ENCODE assay signal across 10 cellular contexts in genomic region chr11:5712507-5712906, GRCh38. TPM values are rescaled to one million over a fixed set of nuclear protein-coding genes. Genes with fewer than 3 reads are reported as not detected.
DNase-seq lines count a peak whose midpoint lies in the region; ATAC-seq, FAIRE-seq and TF ChIP-seq lines count a peak whose summit lies in the region.
"Had no signal": no experiment of that assay in that cellular context is flagged by ENCODE, and none has a peak within 500 bp of the region (broad histone marks: within the 10 kb centered on the region; RNA-seq: fewer than 3 reads in every experiment).

No MANE protein-coding gene starts in this region.

- H4K20me1 ChIP-seq in K562 (replicated peaks; ENCODE audit: control insufficient read depth, insufficient read depth, low read length) = no peaks in the 10 kb centered on the region

- POLR2A ChIA-PET in K562 (lab: Yijun Ruan, JAX) = interaction anchor here (1.1 kb wide), 1 partner anchor 23 kb away, joined by 3 read pairs; the partner anchor contains the start of gene OR56B1
- POLR2A ChIA-PET in naive thymus-derived CD4-positive, alpha-beta T cell (lab: Charles Lee) = interaction anchor here (3.9 kb wide), 1 partner anchor 27 kb away, joined by 22 read pairs; the partner anchor contains the start of gene TRIM5

- ATAC-seq in HG03103 (IDR thresholded peaks at IDR 0.05; ENCODE audit: low read depth, unreplicated experiment) (peak; percentile 77), K562 (peak; percentile 42; the same call in 1 of the 3 replicates), mucosa of descending colon (no peak)
- ATAC-seq in naive thymus-derived CD4-positive, alpha-beta T cell = peak; percentile 42

- TF ChIP-seq EP300 in K562 (IDR thresholded peaks at IDR 0.05; ENCODE audit: low read length) = no peak

- peak overlapping the region in 7 of 9 donors; percentile 6 to 83 (median 19) for H3K27ac Mint-ChIP-seq in naive thymus-derived CD4-positive, alpha-beta T cell

- H3K36me3 Mint-ChIP-seq in naive thymus-derived CD4-positive, alpha-beta T cell = peaks cover 5 to 34% (median 12%) of the 10 kb centered on the region in 5 donors

- H3K9ac ChIP-seq in K562 (ENCODE audit: insufficient read depth in 1 of 2, low read depth in 2 of 2, low read length in 2 of 2) = no peak overlapping the region

- H2AFZ ChIP-seq in K562 (ENCODE audit: low read depth, low read length) = no peak overlapping the region

- BruUV-seq in K562 (replicated peaks; lab: Mats Ljungman, UMichigan) = no TSS peak

- no peak overlapping the region for H3K27ac ChIP-seq in K562 (ENCODE audit: extremely low read depth, low read depth, low read length)
- H3K27ac ChIP-seq in naive thymus-derived CD4-positive, alpha-beta T cell (ENCODE audit: low read depth, low read length) = no peak overlapping the region

- CTCF ChIA-PET in K562 (lab: Yijun Ruan, JAX; ENCODE audit: low intra/inter-chr PET ratio) = no interaction called here
- CTCF ChIA-PET in naive thymus-derived CD4-positive, alpha-beta T cell (lab: Charles Lee) = interaction anchor here (0.6 to 1.6 kb wide), 4 partner anchors 11 to 670 kb away, joined by 3 to 10 read pairs (median 6); partner anchors contain the start of gene TRIM5

- no peaks in the 10 kb centered on the region for H3K9me1 ChIP-seq in K562 (ENCODE audit: control insufficient read depth, insufficient read depth, low read length)

- no peak overlapping the region for H3K4me3 ChIP-seq in K562
- no peak overlapping the region for H3K4me3 ChIP-seq in naive thymus-derived CD4-positive, alpha-beta T cell (ENCODE audit: low read length)
- no peak overlapping the region for H3K4me3 ChIP-seq in mucosa of descending colon

- 19% methylated on average over 1 of the region's 1 CpG for WGBS in K562 (ENCODE audit: insufficient coverage, low coverage, missing lambda C conversion rate)

- H3K27me3 Mint-ChIP-seq in naive thymus-derived CD4-positive, alpha-beta T cell = no peaks in the 10 kb centered on the region

- TF ChIP-seq CTCF in K562 (IDR thresholded peaks at IDR 0.05 in 2 of 3, conservative IDR thresholded peaks at IDR 0.05 in 1 of 3; ENCODE audit: insufficient read depth in 2 of 3, low read depth in 1 of 3, low read length in 3 of 3) (peak in 2 of 3 experiments; percentile 18 to 53; a peak in 3 of 6 replicates), mucosa of descending colon (IDR thresholded peaks at IDR 0.05) (no peak)

- peaks cover 3 to 8% of the 10 kb centered on the region in 2 experiments; a peak in 3 of 5 replicates for H3K27me3 ChIP-seq in K562 (ENCODE audit: control insufficient read depth in 2 of 2, insufficient read depth in 2 of 2, low read length in 2 of 2)
- H3K27me3 ChIP-seq in naive thymus-derived CD4-positive, alpha-beta T cell (ENCODE audit: control insufficient read depth in 2 of 2, insufficient read depth in 2 of 2, low read length in 2 of 2) = no peaks in the 10 kb centered on the region

- in situ Hi-C loops in K562 (cut with MboI) = no loop called here

- H3K36me3 ChIP-seq in K562 (ENCODE audit: control insufficient read depth, insufficient read depth, low read length) (no peaks in the 10 kb centered on the region), mucosa of descending colon (ENCODE audit: low read depth) (no peaks in the 10 kb centered on the region)
- peaks cover 9 to 24% (median 9%) of the 10 kb centered on the region in 3 experiments for H3K36me3 ChIP-seq in naive thymus-derived CD4-positive, alpha-beta T cell (ENCODE audit: control insufficient read depth in 2 of 3, insufficient read depth in 3 of 3, low read length in 3 of 3)

- H3K9me3 ChIP-seq in K562 (replicated peaks; ENCODE audit: control insufficient read depth, insufficient read depth, low read depth, low read length) = no peaks in the 10 kb centered on the region
- H3K9me3 ChIP-seq in naive thymus-derived CD4-positive, alpha-beta T cell (ENCODE audit: control insufficient read depth in 2 of 3, low read length in 3 of 3) = no peaks in the 10 kb centered on the region
- H3K9me3 ChIP-seq in mucosa of descending colon = no peaks in the 10 kb centered on the region

- no peak for FAIRE-seq in K562 (lab: Jason Lieb, UNC)
- FAIRE-seq: islet of Langerhans had no signal

- H3K9me3 Mint-ChIP-seq in naive thymus-derived CD4-positive, alpha-beta T cell = peaks cover 0 to 5% (median 2%) of the 10 kb centered on the region in 11 donors

- no peak overlapping the region for H3K4me3 Mint-ChIP-seq in naive thymus-derived CD4-positive, alpha-beta T cell

- H3K4me2 ChIP-seq in K562 (ENCODE audit: insufficient read depth, low read length) = no peak overlapping the region

- DNase-seq in ELR (ENCODE audit: low read depth) (peak; percentile 48), K562 (ENCODE audit: extremely low read depth in 1 of 4, low spot score in 3 of 4) (peak in 3 of 4 experiments; percentile 14 to 20 (median 17)), DMS 273 (lab: John Stamatoyannopoulos, UW; ENCODE audit: unreplicated experiment) (no peak), ecto neural progenitor cell (ENCODE audit: low spot score) (no peak), mucosa of descending colon (no peak), cerebellum (ENCODE audit: low spot score) (no peak)
- peak in 3 of 9 donors; percentile 8 to 33 (median 22) for DNase-seq in naive thymus-derived CD4-positive, alpha-beta T cell
- DNase-seq: NCI-H2029 treated with DMSO at 0.1 percent for 48 hours had no signal

- peak in 1 of 2 experiments; percentile 61; a peak in 2 of 4 replicates for TF ChIP-seq RAD21 in K562 (CRISPR knock-in tag; conservative IDR thresholded peaks at IDR 0.05 in 1 of 2, IDR thresholded peaks at IDR 0.05 in 1 of 2)

- peaks cover 0 to 13% (median 4%) of the 10 kb centered on the region in 7 donors for H3K4me1 Mint-ChIP-seq in naive thymus-derived CD4-positive, alpha-beta T cell

- H3K4me1 ChIP-seq in K562 (replicated peaks in 1 of 2; ENCODE audit: control insufficient read depth in 2 of 2, insufficient read depth in 2 of 2, low read length in 2 of 2) (no peaks in the 10 kb centered on the region), mucosa of descending colon (ENCODE audit: low read depth) (no peaks in the 10 kb centered on the region)
- H3K4me1 ChIP-seq in naive thymus-derived CD4-positive, alpha-beta T cell (ENCODE audit: control insufficient read depth in 2 of 2, insufficient read depth in 2 of 2, low read length in 2 of 2) = no peaks in the 10 kb centered on the region

- intact Hi-C loops in K562 (cut with micrococcal nuclease) = loop anchor here (5.0 kb wide), 1 partner anchor 105 kb away; no protein-coding TSS in a partner anchor
- intact Hi-C loops in naive thymus-derived CD4-positive, alpha-beta T cell (cut with micrococcal nuclease) = loop anchor here (1.0 to 5.0 kb wide), 7 partner anchors 23 to 235 kb away; partner anchors contain the start of genes TRIM22 (in 1 of the 2) and TRIM34 (in 1 of the 2)
- intact Hi-C loops in mucosa of descending colon (cut with DNase I, micrococcal nuclease) = no loop called here

- TF ChIP-seq POLR2A in K562 (conservative IDR thresholded peaks at IDR 0.05) = no peak

- no peaks in the 10 kb centered on the region for H3K79me2 ChIP-seq in K562 (ENCODE audit: control insufficient read depth, insufficient read depth, low read length)

RNA-seq across cellular contexts. Expression of gene TRIM22, which starts 22.9 kb away (rescaled TPM):
- 0.46 and 0.55 TPM in 2 replicates for total RNA-seq in K562 (2011; cell fraction: chromatin; rRNA removed; ENCODE audit: low replicate concordance)
- total RNA-seq in K562 (2011; cell fraction: nucleolus; rRNA removed) = 0.26 TPM in 1 of 2 replicates, not detected in the other
- total RNA-seq in K562 (2011; cell fraction: nucleoplasm; rRNA removed) = not detected in 2 replicates
- total RNA-seq in K562 (2014; rRNA removed) (0.20 and 1.1 TPM in 2 replicates), K562 (2014; rRNA removed; fragmentation: Illumina TruSeq; extraction: Trizol) (0.11 and 0.19 TPM in 2 replicates), K562 (2015; rRNA removed; fragmentation: Illumina TruSeq; extraction: Trizol) (0.18 and 0.30 TPM in 2 replicates), K562 (2021) (0.35 and 1.2 TPM in 2 replicates), mucosa of descending colon (10 to 100 TPM in 2 of 3 donors, 1 to 10 TPM in 1; 9.7 to 47.1 (median 31.5) TPM), cerebellum (3.4 TPM)
- polyA plus RNA-seq in K562 (2011; rRNA removed) (0.18 and 0.60 TPM in 2 replicates), K562 (2014; fragmentation: Illumina TruSeq; extraction: Trizol) (0.06 and 0.18 TPM in 2 replicates), K562 (2014; fragmentation: Nextera tagmentation; extraction: Ambion mirVana) (under 1 TPM in 1 of 2 experiments, not detected in 1; 0.17 TPM), K562 (2014; rRNA removed) (0.09 TPM in 1 of 2 replicates, not detected in the other)
- 0.06 and 0.38 TPM in 2 replicates for polyA plus RNA-seq in K562 (2011; cell fraction: cytosol; rRNA removed)
- polyA plus RNA-seq in K562 (2011; cell fraction: nucleus; rRNA removed) = 0.44 and 0.72 TPM in 2 replicates
- polyA plus RNA-seq in K562 (2012) = 0.23 and 1.0 TPM in 2 replicates
- polyA minus RNA-seq in K562 (2011; rRNA and poly(A)+ RNA removed) = 0.28 and 0.54 TPM in 2 replicates
- not detected in 2 replicates for polyA minus RNA-seq in K562 (2011; cell fraction: cytosol; rRNA and poly(A)+ RNA removed)
- polyA minus RNA-seq in K562 (2011; cell fraction: nucleus; rRNA and poly(A)+ RNA removed) = 0.27 and 1.1 TPM in 2 replicates
- total RNA-seq in naive thymus-derived CD4-positive, alpha-beta T cell = 100 to 1,000 TPM; 229 to 340 (median 258) TPM
- polyA plus RNA-seq in naive thymus-derived CD4-positive, alpha-beta T cell = 100 to 1,000 TPM; 121 to 184 TPM

RNA-seq across cellular contexts. Expression of gene OR56B1, which starts 23.7 kb away (rescaled TPM):
- not detected in 2 replicates for total RNA-seq in K562 (2011; cell fraction: chromatin; rRNA removed; ENCODE audit: low replicate concordance)
- not detected in 2 replicates for total RNA-seq in K562 (2011; cell fraction: nucleolus; rRNA removed)
- not detected in 2 replicates for total RNA-seq in K562 (2011; cell fraction: nucleoplasm; rRNA removed)
- total RNA-seq in K562 (2014; rRNA removed) (not detected in 2 replicates), K562 (2014; rRNA removed; fragmentation: Illumina TruSeq; extraction: Trizol) (not detected in 2 replicates), K562 (2015; rRNA removed; fragmentation: Illumina TruSeq; extraction: Trizol) (not detected in 2 replicates), K562 (2021) (not detected in 2 replicates), mucosa of descending colon (not detected), cerebellum (not detected)
- polyA plus RNA-seq in K562 (2011; rRNA removed) (not detected in 2 replicates), K562 (2014; fragmentation: Illumina TruSeq; extraction: Trizol) (not detected in 2 replicates), K562 (2014; fragmentation: Nextera tagmentation; extraction: Ambion mirVana) (not detected), K562 (2014; rRNA removed) (not detected in 2 replicates)
- polyA plus RNA-seq in K562 (2011; cell fraction: cytosol; rRNA removed) = not detected in 2 replicates
- not detected in 2 replicates for polyA plus RNA-seq in K562 (2011; cell fraction: nucleus; rRNA removed)
- not detected in 2 replicates for polyA plus RNA-seq in K562 (2012)
- polyA minus RNA-seq in K562 (2011; rRNA and poly(A)+ RNA removed) = not detected in 2 replicates
- not detected in 2 replicates for polyA minus RNA-seq in K562 (2011; cell fraction: cytosol; rRNA and poly(A)+ RNA removed)
- polyA minus RNA-seq in K562 (2011; cell fraction: nucleus; rRNA and poly(A)+ RNA removed) = not detected in 2 replicates
- 1 to 10 TPM in 1 of 5 experiments, under 1 TPM in 4; 0.19 to 1.4 (median 0.71) TPM for total RNA-seq in naive thymus-derived CD4-positive, alpha-beta T cell
- under 1 TPM in 1 of 2 donors, not detected in 1; 0.11 TPM for polyA plus RNA-seq in naive thymus-derived CD4-positive, alpha-beta T cell

RNA-seq across cellular contexts. Expression of gene TRIM5, which starts 27.6 kb away (rescaled TPM):
- 22.0 and 29.7 TPM in 2 replicates for total RNA-seq in K562 (2011; cell fraction: chromatin; rRNA removed; ENCODE audit: low replicate concordance)
- total RNA-seq in K562 (2011; cell fraction: nucleolus; rRNA removed) = 12.5 and 13.2 TPM in 2 replicates
- total RNA-seq in K562 (2011; cell fraction: nucleoplasm; rRNA removed) = 22.2 and 39.0 TPM in 2 replicates
- total RNA-seq in K562 (2014; rRNA removed) (11.7 and 12.0 TPM in 2 replicates), K562 (2014; rRNA removed; fragmentation: Illumina TruSeq; extraction: Trizol) (16.5 and 18.8 TPM in 2 replicates), K562 (2015; rRNA removed; fragmentation: Illumina TruSeq; extraction: Trizol) (13.9 and 15.0 TPM in 2 replicates), K562 (2021) (14.8 and 15.2 TPM in 2 replicates), mucosa of descending colon (10 to 100 TPM; 19.6 to 24.6 (median 21.5) TPM), cerebellum (8.3 TPM)
- polyA plus RNA-seq in K562 (2011; rRNA removed) (15.3 and 17.6 TPM in 2 replicates), K562 (2014; fragmentation: Illumina TruSeq; extraction: Trizol) (16.6 and 20.8 TPM in 2 replicates), K562 (2014; fragmentation: Nextera tagmentation; extraction: Ambion mirVana) (10 to 100 TPM; 13.7 to 18.0 TPM), K562 (2014; rRNA removed) (7.7 and 10.2 TPM in 2 replicates)
- polyA plus RNA-seq in K562 (2011; cell fraction: cytosol; rRNA removed) = 6.0 and 14.1 TPM in 2 replicates
- polyA plus RNA-seq in K562 (2011; cell fraction: nucleus; rRNA removed) = 10.1 and 14.1 TPM in 2 replicates
- 12.0 and 21.5 TPM in 2 replicates for polyA plus RNA-seq in K562 (2012)
- 23.7 and 29.9 TPM in 2 replicates for polyA minus RNA-seq in K562 (2011; rRNA and poly(A)+ RNA removed)
- 10.3 and 10.4 TPM in 2 replicates for polyA minus RNA-seq in K562 (2011; cell fraction: cytosol; rRNA and poly(A)+ RNA removed)
- 9.0 and 15.6 TPM in 2 replicates for polyA minus RNA-seq in K562 (2011; cell fraction: nucleus; rRNA and poly(A)+ RNA removed)
- total RNA-seq in naive thymus-derived CD4-positive, alpha-beta T cell = 10 to 100 TPM; 16.9 to 36.8 (median 26.2) TPM
- 10 to 100 TPM; 10.3 to 10.5 TPM for polyA plus RNA-seq in naive thymus-derived CD4-positive, alpha-beta T cell

RNA-seq across cellular contexts. Expression of gene OR52N4, which starts 41.5 kb away (rescaled TPM):
- total RNA-seq in K562 (2011; cell fraction: chromatin; rRNA removed; ENCODE audit: low replicate concordance) = not detected in 2 replicates
- not detected in 2 replicates for total RNA-seq in K562 (2011; cell fraction: nucleolus; rRNA removed)
- total RNA-seq in K562 (2011; cell fraction: nucleoplasm; rRNA removed) = not detected in 2 replicates
- not detected in 2 replicates for total RNA-seq in K562 (2014; rRNA removed)
- total RNA-seq in K562 (2014; rRNA removed; fragmentation: Illumina TruSeq; extraction: Trizol) = not detected in 2 replicates
- not detected in 2 replicates for total RNA-seq in K562 (2015; rRNA removed; fragmentation: Illumina TruSeq; extraction: Trizol)
- not detected in 2 replicates for total RNA-seq in K562 (2021)
- polyA plus RNA-seq in K562 (2011; rRNA removed) = not detected in 2 replicates
- not detected in 2 replicates for polyA plus RNA-seq in K562 (2011; cell fraction: cytosol; rRNA removed)
- polyA plus RNA-seq in K562 (2011; cell fraction: nucleus; rRNA removed) = not detected in 2 replicates
- polyA plus RNA-seq in K562 (2012) = not detected in 2 replicates
- polyA plus RNA-seq in K562 (2014; fragmentation: Illumina TruSeq; extraction: Trizol) = not detected in 2 replicates
- polyA plus RNA-seq in K562 (2014; fragmentation: Nextera tagmentation; extraction: Ambion mirVana) = not detected
- not detected in 2 replicates for polyA plus RNA-seq in K562 (2014; rRNA removed)
- polyA minus RNA-seq in K562 (2011; rRNA and poly(A)+ RNA removed) = not detected in 2 replicates
- polyA minus RNA-seq in K562 (2011; cell fraction: cytosol; rRNA and poly(A)+ RNA removed) = not detected in 2 replicates
- not detected in 2 replicates for polyA minus RNA-seq in K562 (2011; cell fraction: nucleus; rRNA and poly(A)+ RNA removed)
- 1 to 10 TPM; 1.0 to 2.8 (median 2.4) TPM for total RNA-seq in naive thymus-derived CD4-positive, alpha-beta T cell
- under 1 TPM; 0.25 to 0.33 TPM for polyA plus RNA-seq in naive thymus-derived CD4-positive, alpha-beta T cell
- not detected for total RNA-seq in mucosa of descending colon
- total RNA-seq in cerebellum = not detected

Comparison
In these comparisons a context has a peak if more than half of its experiments do, and no peak if none do; other contexts are left out.
1. DNase-seq: peak in ELR (single experiment) and K562 (3 of 4); none in DMS 273 (single experiment), ecto neural progenitor cell (single experiment), mucosa of descending colon (0 of 3) and cerebellum (single experiment).
2. RNA of gene TRIM22, which starts 22.9 kb away (total RNA-seq): 229 to 340 TPM in naive thymus-derived CD4-positive, alpha-beta T cell; 9.7 to 47.1 TPM in mucosa of descending colon, 3.4 TPM in cerebellum (single experiment) and 0.11 to 1.2 TPM in K562; every median in the first group is over 4 times any median in the second.
3. intact Hi-C loops: an anchor here in K562 (5.0 kb wide) and naive thymus-derived CD4-positive, alpha-beta T cell (1.0 to 5.0 kb wide); none called in mucosa of descending colon.